8 cellular contexts compared by ENCODE assay signal in the genomic region with DNA sequence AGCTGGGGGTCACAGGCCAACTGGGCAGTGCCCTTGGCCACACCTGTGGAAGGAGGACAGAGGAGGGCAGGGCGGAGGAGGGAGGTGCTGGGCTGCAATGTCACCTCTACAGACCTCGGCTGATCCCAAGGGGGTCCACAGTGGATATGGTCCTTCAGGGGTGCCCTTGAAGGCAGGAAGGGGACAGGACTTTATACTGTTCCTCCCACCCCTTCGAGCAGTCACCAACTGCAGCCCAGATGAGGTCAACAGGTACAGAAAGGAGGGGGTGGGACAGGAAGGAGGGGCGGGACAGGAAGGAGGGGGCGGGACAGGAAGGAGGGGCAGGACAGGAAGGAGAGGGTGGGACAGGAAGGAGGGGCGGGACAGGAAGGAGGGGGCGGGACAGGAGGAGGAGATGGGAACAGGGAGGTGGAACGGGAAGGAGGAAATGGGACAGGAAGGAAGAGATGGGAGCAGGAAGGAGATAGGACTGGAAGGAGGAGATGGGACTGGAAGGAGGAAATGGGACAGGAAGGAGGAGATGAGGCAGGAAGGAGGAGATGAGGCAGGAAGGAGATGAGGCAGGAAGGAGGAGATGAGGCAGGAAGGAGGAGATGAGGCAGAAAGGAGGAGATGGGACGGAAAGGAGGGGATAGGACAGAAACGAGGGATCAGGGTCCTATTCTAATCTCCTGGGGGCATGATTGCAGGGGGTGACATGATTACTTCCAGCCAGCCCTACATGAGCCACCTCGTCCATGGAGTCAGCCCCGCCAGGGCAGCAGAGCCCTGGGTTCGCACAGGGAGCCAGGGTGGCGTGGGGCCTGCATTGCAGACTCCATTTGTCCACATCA. TPM values are rescaled to one million over a fixed set of nuclear protein-coding genes. Genes with fewer than 3 reads are reported as not detected.
DNase-seq lines count a peak whose midpoint lies in the region; ATAC-seq, FAIRE-seq and TF ChIP-seq lines count a peak whose summit lies in the region.

No MANE protein-coding gene starts in this region.

- POLR2A ChIA-PET in A673 (lab: Charles Lee; ENCODE audit: low non-redundant PET), result no interaction called here

- TF ChIP-seq CTCF in A673 (conservative IDR thresholded peaks at IDR 0.05; ENCODE audit: low read depth, low read length), result no peak

- peak overlapping the region; percentile 99 for H2AK5ac ChIP-seq in neuronal stem cell (ENCODE audit: low read depth, low read length)

- no peak for FAIRE-seq in H54 (lab: Jason Lieb, UNC)
- FAIRE-seq in frontal cortex (lab: Jason Lieb, UNC), result no peak

- H3K4me1 ChIP-seq in A673 (ENCODE audit: insufficient read depth, low read length, poor library complexity, severe bottlenecking) (peaks cover 44% of the 10 kb centered on the region), neuronal stem cell (ENCODE audit: control insufficient read depth in 2 of 2, insufficient read depth in 1 of 2, low read depth in 1 of 2, low read length in 2 of 2) (peaks cover 10 to 21% of the 10 kb centered on the region in 2 donors), aorta (ENCODE audit: control insufficient read depth in 1 of 2, insufficient read depth in 2 of 2, low read length in 2 of 2) (no peaks in the 10 kb centered on the region)

- H3K27ac Mint-ChIP-seq in activated naive CD4-positive, alpha-beta T cell treated with anti-CD3 and anti-CD28 coated beads, Interleukin-2, amount 50 U/mL, for 72 hours, result peak overlapping the region; percentile 97 to 98

- no peak overlapping the region for H3K4me2 ChIP-seq in neuronal stem cell (ENCODE audit: insufficient read depth, low read length, poor library complexity, severe bottlenecking)

- H2BK5ac ChIP-seq in neuronal stem cell (ENCODE audit: low read length), result peak overlapping the region; percentile 1

- DNase-seq in A673 (ENCODE audit: low spot score) (peak; percentile 81), H54 (ENCODE audit: insufficient read length, low spot score) (peak; percentile 76), SK-N-MC (ENCODE audit: low read depth, low spot score) (no peak), neuronal stem cell (ENCODE audit: low spot score) (no peak), aorta (no peak), frontal cortex (ENCODE audit: low spot score in 2 of 2) (no peak), cerebellum (ENCODE audit: low spot score) (no peak)
- peak in 1 of 2 donors; percentile 39 for DNase-seq in activated naive CD4-positive, alpha-beta T cell treated with anti-CD3 and anti-CD28 coated beads, Interleukin-2, amount 50 U/mL, for 72 hours (ENCODE audit: low spot score in 2 of 2)

- no peak overlapping the region for H4K8ac ChIP-seq in neuronal stem cell (ENCODE audit: low read depth, low read length)

- H3K9ac ChIP-seq in SK-N-MC (ENCODE audit: insufficient read length), result peak overlapping the region; percentile 21
- H3K9ac ChIP-seq in neuronal stem cell (ENCODE audit: low read depth, low read length, poor library complexity), result peak overlapping the region; percentile 44

- no peak for TF ChIP-seq POLR2A in H54 (IDR thresholded peaks at IDR 0.05; ENCODE audit: low read depth, low read length)

- peak overlapping the region; percentile 97 for H2BK15ac ChIP-seq in neuronal stem cell (ENCODE audit: low read length)

- intact Hi-C loops in A673 (cut with micrococcal nuclease; ENCODE audit: unreplicated experiment), result no loop called here
- intact Hi-C loops in aorta (cut with DNase I), result no loop called here

- peaks cover 2% of the 10 kb centered on the region for H3K79me1 ChIP-seq in neuronal stem cell (ENCODE audit: low read depth, low read length)

- H2AFZ ChIP-seq in neuronal stem cell (ENCODE audit: low read length), result peak overlapping the region; percentile 53

- peak overlapping the region; percentile 66 for H3K4ac ChIP-seq in neuronal stem cell (ENCODE audit: low read length)

- WGBS in neuronal stem cell (ENCODE audit: extremely low coverage in 2 of 2, insufficient read length in 2 of 2, insufficient replicate concordance in 1 of 2), 2 donors, result no CpG with 5 or more reads among the region's 14 CpGs
- WGBS in aorta, 2 donors, result 79 to 85% methylated on average over 14 of the region's 14 CpGs

- peak overlapping the region; percentile 18 for H3K4me3 ChIP-seq in A673 (ENCODE audit: low read depth, low read length, poor library complexity, severe bottlenecking)
- H3K4me3 ChIP-seq in SK-N-MC, result peak overlapping the region; percentile 69
- no peak overlapping the region for H3K4me3 ChIP-seq in neuronal stem cell (ENCODE audit: low read length in 2 of 2)
- H3K4me3 ChIP-seq in aorta (ENCODE audit: low read length in 2 of 2), result no peak overlapping the region

- H3K18ac ChIP-seq in neuronal stem cell (ENCODE audit: low read length), result peak overlapping the region; percentile 90

- H3K23ac ChIP-seq in neuronal stem cell (ENCODE audit: low read depth, low read length, poor library complexity), result peak overlapping the region; percentile 34

- peak; percentile 82 to 85 for ATAC-seq in activated naive CD4-positive, alpha-beta T cell treated with anti-CD3 and anti-CD28 coated beads, Interleukin-2, amount 50 U/mL, for 72 hours
- ATAC-seq in aorta (ENCODE audit: low FRiP score), result no peak

- H3K27ac ChIP-seq in A673 (ENCODE audit: low read depth, low read length, poor library complexity, severe bottlenecking) (peak overlapping the region; percentile 95), SK-N-MC (peak overlapping the region; percentile 67), neuronal stem cell (replicated peaks; ENCODE audit: low read length) (no peak overlapping the region), aorta (ENCODE audit: low read depth in 1 of 2, low read length in 2 of 2) (no peak overlapping the region)

- H3K14ac ChIP-seq in neuronal stem cell (ENCODE audit: low read length), result peak overlapping the region; percentile 31

- no peak overlapping the region for H2BK120ac ChIP-seq in neuronal stem cell (ENCODE audit: low read depth, low read length)

- no peaks in the 10 kb centered on the region for H3K9me3 ChIP-seq in A673 (ENCODE audit: low read depth, low read length, poor library complexity, severe bottlenecking)
- no peaks in the 10 kb centered on the region for H3K9me3 ChIP-seq in SK-N-MC (ENCODE audit: low read depth, low read length)
- peaks cover 0 to 2% of the 10 kb centered on the region in 2 donors for H3K9me3 ChIP-seq in neuronal stem cell (replicated peaks in 1 of 2; ENCODE audit: control insufficient read depth in 2 of 2, insufficient read depth in 1 of 2, low read depth in 1 of 2, low read length in 2 of 2)
- no peaks in the 10 kb centered on the region for H3K9me3 ChIP-seq in aorta (ENCODE audit: control insufficient read depth, low read length)

- H3K27me3 ChIP-seq in A673 (replicated peaks; ENCODE audit: insufficient read depth, low read depth, low read length, poor library complexity) (no peaks in the 10 kb centered on the region), neuronal stem cell (ENCODE audit: control insufficient read depth in 3 of 3, insufficient read depth in 3 of 3, low read depth in 1 of 3, low read length in 3 of 3) (peaks cover 0 to 35% (median 0%) of the 10 kb centered on the region in 3 experiments), aorta (ENCODE audit: control insufficient read depth in 1 of 2, insufficient read depth in 2 of 2, low read length in 1 of 2) (no peaks in the 10 kb centered on the region)

- H3K36me3 Mint-ChIP-seq in activated naive CD4-positive, alpha-beta T cell treated with anti-CD3 and anti-CD28 coated beads, Interleukin-2, amount 50 U/mL, for 72 hours, result no peaks in the 10 kb centered on the region

- H3K36me3 ChIP-seq in A673 (ENCODE audit: insufficient read depth, low read length, poor library complexity, severe bottlenecking) (no peaks in the 10 kb centered on the region), SK-N-MC (ENCODE audit: insufficient read depth, low read length) (no peaks in the 10 kb centered on the region), neuronal stem cell (replicated peaks in 1 of 2; ENCODE audit: control insufficient read depth in 2 of 2, insufficient read depth in 2 of 2, low read length in 2 of 2) (no peaks in the 10 kb centered on the region), aorta (ENCODE audit: control insufficient read depth in 1 of 2, insufficient read depth in 2 of 2, low read length in 1 of 2) (no peaks in the 10 kb centered on the region)

- peaks cover 0 to 5% of the 10 kb centered on the region in 2 donors for H3K9me3 Mint-ChIP-seq in activated naive CD4-positive, alpha-beta T cell treated with anti-CD3 and anti-CD28 coated beads, Interleukin-2, amount 50 U/mL, for 72 hours

- H4K91ac ChIP-seq in neuronal stem cell (ENCODE audit: low read depth, low read length, poor library complexity), result peak overlapping the region; percentile 85

- H2BK12ac ChIP-seq in neuronal stem cell (ENCODE audit: low read length), result peak overlapping the region; percentile 90

- no TSS peak for BruUV-seq in A673 (replicated peaks; lab: Mats Ljungman, UMichigan)

- CTCF ChIA-PET in A673 (lab: Charles Lee), result no interaction called here

RNA-seq across cellular contexts. Expression of a gene that starts 19.4 kb away (rescaled TPM):
- 26.5 and 27.9 TPM in 2 replicates for total RNA-seq in A673 (2021)
- total RNA-seq in activated naive CD4-positive, alpha-beta T cell treated with anti-CD3 and anti-CD28 coated beads, Interleukin-2, amount 50 U/mL, for 72 hours, result 10 to 100 TPM; 13.5 to 19.4 TPM
- 15.5 TPM for polyA plus RNA-seq in neuronal stem cell (2013, experiment 1 of 2)
- polyA plus RNA-seq in neuronal stem cell (2013, experiment 2 of 2), result 15.6 TPM
- 1 to 10 TPM; 7.5 to 7.6 TPM for total RNA-seq in aorta
- 1 to 10 TPM; 4.0 to 7.8 TPM for polyA plus RNA-seq in aorta
- 20.0 TPM for total RNA-seq in frontal cortex
- 11.5 TPM for total RNA-seq in cerebellum

RNA-seq across cellular contexts. Expression of a gene that starts 27.7 kb away (rescaled TPM):
- total RNA-seq in A673 (2021) (46.1 and 47.7 TPM in 2 replicates), aorta (10 to 100 TPM; 31.7 to 42.6 TPM), frontal cortex (24.1 TPM), cerebellum (12.0 TPM)
- 10 to 100 TPM; 32.9 to 51.6 TPM for total RNA-seq in activated naive CD4-positive, alpha-beta T cell treated with anti-CD3 and anti-CD28 coated beads, Interleukin-2, amount 50 U/mL, for 72 hours
- polyA plus RNA-seq in neuronal stem cell (2013, experiment 1 of 2), result 15.0 TPM
- polyA plus RNA-seq in neuronal stem cell (2013, experiment 2 of 2), result 14.7 TPM
- polyA plus RNA-seq in aorta, result 10 to 100 TPM; 18.5 to 58.8 TPM

RNA-seq across cellular contexts. Expression of a gene that starts 39.9 kb away (rescaled TPM):
- total RNA-seq in A673 (2021) (8.4 and 11.7 TPM in 2 replicates), aorta (1 to 10 TPM; 1.5 to 6.5 TPM), frontal cortex (10.2 TPM), cerebellum (3.8 TPM)
- not detected for total RNA-seq in activated naive CD4-positive, alpha-beta T cell treated with anti-CD3 and anti-CD28 coated beads, Interleukin-2, amount 50 U/mL, for 72 hours
- 77.2 TPM for polyA plus RNA-seq in neuronal stem cell (2013, experiment 1 of 2)
- polyA plus RNA-seq in neuronal stem cell (2013, experiment 2 of 2), result 77.0 TPM
- under 1 TPM; 0.13 to 0.77 TPM for polyA plus RNA-seq in aorta

Comparison
In these comparisons a context has a peak if more than half of its experiments do, and no peak if none do; other contexts are left out.
1. DNase-seq: peak in A673 (single experiment) and H54 (single experiment); none in SK-N-MC (single experiment), neuronal stem cell (single experiment), aorta (0 of 2), frontal cortex (0 of 2) and cerebellum (single experiment).
2. H3K27ac ChIP-seq: peak in A673 (single experiment) and SK-N-MC (single experiment); none in neuronal stem cell (single experiment) and aorta (0 of 2).
3. H3K4me3 ChIP-seq: peak in A673 (single experiment) and SK-N-MC (single experiment); none in neuronal stem cell (0 of 2) and aorta (0 of 2).